1 cellular context compared by ENCODE assay signal in the genomic region with DNA sequence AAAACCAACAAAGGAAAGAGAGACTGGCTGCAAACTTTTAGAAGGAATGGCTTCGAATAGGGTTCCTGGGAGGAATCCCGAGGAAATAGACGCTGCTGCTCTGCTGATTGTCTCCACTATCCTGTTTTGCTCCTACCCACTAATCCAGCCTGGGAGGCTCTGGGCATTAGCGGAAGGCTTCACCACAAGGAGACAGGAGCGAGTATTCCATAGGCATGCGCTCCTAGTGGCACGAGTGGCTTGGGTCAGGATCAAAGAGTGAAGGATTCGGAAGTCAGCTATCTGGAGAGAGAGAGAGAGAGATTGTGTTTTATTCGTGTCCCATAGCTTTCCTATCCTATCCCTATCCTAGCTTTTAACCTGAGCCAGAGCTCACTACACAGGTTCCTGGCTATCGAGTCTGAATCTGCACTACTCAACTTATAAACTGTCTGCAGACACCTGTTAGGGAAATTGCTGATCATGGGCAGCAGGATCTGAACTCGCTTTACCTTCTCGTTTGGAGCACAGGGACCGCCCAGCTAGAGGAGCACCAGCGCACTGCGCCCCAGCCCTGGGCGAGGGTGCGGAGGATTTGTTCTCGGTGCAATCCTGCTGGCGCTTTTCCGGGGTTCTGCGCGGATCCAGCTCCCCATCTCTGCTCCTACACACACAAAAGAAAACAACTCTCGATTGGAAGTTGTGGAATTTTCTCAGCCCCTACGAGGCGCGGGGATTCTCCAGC.
TF ChIP-seq lines count a peak whose summit lies in the region.

No MANE protein-coding gene starts in this region.

TF ChIP-seq in HepG2, 621 proteins besides CTCF, POLR2A, EP300 and RAD21 (continued from another document):
- TF ChIP-seq, protein P1, sequence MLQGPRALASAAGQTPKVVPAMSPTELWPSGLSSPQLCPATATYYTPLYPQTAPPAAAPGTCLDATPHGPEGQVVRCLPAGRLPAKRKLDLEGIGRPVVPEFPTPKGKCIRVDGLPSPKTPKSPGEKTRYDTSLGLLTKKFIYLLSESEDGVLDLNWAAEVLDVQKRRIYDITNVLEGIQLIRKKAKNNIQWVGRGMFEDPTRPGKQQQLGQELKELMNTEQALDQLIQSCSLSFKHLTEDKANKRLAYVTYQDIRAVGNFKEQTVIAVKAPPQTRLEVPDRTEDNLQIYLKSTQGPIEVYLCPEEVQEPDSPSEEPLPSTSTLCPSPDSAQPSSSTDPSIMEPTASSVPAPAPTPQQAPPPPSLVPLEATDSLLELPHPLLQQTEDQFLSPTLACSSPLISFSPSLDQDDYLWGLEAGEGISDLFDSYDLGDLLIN (CRISPR knock-in tag; IDR thresholded peaks at IDR 0.05; ENCODE audit: borderline replicate concordance): no peak
- TF ChIP-seq ZNF264 (CRISPR knock-in tag; IDR thresholded peaks at IDR 0.05) (no peak), ZNF430 (CRISPR knock-in tag; IDR thresholded peaks at IDR 0.05) (no peak), ZFP37 (CRISPR knock-in tag; IDR thresholded peaks at IDR 0.05; ENCODE audit: borderline replicate concordance) (no peak), HNRNPK (IDR thresholded peaks at IDR 0.05; ENCODE audit: low read depth, low read length, poor library complexity, severe bottlenecking) (no peak), HNF4G (IDR thresholded peaks at IDR 0.05; ENCODE audit: borderline replicate concordance, low read depth, low read length) (no peak), HNF4G (CRISPR knock-in tag; IDR thresholded peaks at IDR 0.05; ENCODE audit: borderline replicate concordance, low read depth) (no peak), KAT8 (CRISPR knock-in tag; IDR thresholded peaks at IDR 0.05) (no peak), ZFY (CRISPR knock-in tag; IDR thresholded peaks at IDR 0.05) (no peak), HOXA7 (CRISPR knock-in tag; IDR thresholded peaks at IDR 0.05) (no peak), MED1 (CRISPR knock-in tag; IDR thresholded peaks at IDR 0.05) (no peak), NFKBIZ (CRISPR knock-in tag; IDR thresholded peaks at IDR 0.05) (no peak), SMARCC2 (IDR thresholded peaks at IDR 0.05) (no peak)
- TF ChIP-seq, protein P2, sequence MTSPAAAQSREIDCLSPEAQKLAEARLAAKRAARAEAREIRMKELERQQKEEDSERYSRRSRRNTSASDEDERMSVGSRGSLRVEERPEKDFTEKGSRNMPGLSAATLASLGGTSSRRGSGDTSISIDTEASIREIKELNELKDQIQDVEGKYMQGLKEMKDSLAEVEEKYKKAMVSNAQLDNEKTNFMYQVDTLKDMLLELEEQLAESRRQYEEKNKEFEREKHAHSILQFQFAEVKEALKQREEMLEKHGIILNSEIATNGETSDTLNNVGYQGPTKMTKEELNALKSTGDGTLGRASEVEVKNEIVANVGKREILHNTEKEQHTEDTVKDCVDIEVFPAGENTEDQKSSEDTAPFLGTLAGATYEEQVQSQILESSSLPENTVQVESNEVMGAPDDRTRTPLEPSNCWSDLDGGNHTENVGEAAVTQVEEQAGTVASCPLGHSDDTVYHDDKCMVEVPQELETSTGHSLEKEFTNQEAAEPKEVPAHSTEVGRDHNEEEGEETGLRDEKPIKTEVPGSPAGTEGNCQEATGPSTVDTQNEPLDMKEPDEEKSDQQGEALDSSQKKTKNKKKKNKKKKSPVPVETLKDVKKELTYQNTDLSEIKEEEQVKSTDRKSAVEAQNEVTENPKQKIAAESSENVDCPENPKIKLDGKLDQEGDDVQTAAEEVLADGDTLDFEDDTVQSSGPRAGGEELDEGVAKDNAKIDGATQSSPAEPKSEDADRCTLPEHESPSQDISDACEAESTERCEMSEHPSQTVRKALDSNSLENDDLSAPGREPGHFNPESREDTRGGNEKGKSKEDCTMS (CRISPR knock-in tag; conservative IDR thresholded peaks at IDR 0.05): no peak
- TF ChIP-seq, protein P3, sequence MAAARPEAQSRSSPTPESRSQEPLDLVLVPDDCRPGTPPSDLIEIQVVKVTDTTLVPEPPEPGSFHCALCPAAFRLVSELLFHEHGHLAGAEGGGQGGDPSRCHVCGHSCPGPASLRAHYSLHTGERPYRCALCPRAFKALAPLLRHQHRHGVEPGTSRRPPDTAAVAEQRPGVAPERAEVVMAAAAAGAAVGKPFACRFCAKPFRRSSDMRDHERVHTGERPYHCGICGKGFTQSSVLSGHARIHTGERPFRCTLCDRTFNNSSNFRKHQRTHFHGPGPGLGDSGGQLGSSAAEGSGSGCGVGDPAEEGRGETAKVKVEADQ (CRISPR knock-in tag; IDR thresholded peaks at IDR 0.05; ENCODE audit: borderline replicate concordance): no peak
- TF ChIP-seq, protein P4, sequence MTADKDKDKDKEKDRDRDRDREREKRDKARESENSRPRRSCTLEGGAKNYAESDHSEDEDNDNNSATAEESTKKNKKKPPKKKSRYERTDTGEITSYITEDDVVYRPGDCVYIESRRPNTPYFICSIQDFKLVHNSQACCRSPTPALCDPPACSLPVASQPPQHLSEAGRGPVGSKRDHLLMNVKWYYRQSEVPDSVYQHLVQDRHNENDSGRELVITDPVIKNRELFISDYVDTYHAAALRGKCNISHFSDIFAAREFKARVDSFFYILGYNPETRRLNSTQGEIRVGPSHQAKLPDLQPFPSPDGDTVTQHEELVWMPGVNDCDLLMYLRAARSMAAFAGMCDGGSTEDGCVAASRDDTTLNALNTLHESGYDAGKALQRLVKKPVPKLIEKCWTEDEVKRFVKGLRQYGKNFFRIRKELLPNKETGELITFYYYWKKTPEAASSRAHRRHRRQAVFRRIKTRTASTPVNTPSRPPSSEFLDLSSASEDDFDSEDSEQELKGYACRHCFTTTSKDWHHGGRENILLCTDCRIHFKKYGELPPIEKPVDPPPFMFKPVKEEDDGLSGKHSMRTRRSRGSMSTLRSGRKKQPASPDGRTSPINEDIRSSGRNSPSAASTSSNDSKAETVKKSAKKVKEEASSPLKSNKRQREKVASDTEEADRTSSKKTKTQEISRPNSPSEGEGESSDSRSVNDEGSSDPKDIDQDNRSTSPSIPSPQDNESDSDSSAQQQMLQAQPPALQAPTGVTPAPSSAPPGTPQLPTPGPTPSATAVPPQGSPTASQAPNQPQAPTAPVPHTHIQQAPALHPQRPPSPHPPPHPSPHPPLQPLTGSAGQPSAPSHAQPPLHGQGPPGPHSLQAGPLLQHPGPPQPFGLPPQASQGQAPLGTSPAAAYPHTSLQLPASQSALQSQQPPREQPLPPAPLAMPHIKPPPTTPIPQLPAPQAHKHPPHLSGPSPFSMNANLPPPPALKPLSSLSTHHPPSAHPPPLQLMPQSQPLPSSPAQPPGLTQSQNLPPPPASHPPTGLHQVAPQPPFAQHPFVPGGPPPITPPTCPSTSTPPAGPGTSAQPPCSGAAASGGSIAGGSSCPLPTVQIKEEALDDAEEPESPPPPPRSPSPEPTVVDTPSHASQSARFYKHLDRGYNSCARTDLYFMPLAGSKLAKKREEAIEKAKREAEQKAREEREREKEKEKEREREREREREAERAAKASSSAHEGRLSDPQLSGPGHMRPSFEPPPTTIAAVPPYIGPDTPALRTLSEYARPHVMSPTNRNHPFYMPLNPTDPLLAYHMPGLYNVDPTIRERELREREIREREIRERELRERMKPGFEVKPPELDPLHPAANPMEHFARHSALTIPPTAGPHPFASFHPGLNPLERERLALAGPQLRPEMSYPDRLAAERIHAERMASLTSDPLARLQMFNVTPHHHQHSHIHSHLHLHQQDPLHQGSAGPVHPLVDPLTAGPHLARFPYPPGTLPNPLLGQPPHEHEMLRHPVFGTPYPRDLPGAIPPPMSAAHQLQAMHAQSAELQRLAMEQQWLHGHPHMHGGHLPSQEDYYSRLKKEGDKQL (CRISPR knock-in tag; IDR thresholded peaks at IDR 0.05; ENCODE audit: low read depth): no peak
- TF ChIP-seq, protein P5, sequence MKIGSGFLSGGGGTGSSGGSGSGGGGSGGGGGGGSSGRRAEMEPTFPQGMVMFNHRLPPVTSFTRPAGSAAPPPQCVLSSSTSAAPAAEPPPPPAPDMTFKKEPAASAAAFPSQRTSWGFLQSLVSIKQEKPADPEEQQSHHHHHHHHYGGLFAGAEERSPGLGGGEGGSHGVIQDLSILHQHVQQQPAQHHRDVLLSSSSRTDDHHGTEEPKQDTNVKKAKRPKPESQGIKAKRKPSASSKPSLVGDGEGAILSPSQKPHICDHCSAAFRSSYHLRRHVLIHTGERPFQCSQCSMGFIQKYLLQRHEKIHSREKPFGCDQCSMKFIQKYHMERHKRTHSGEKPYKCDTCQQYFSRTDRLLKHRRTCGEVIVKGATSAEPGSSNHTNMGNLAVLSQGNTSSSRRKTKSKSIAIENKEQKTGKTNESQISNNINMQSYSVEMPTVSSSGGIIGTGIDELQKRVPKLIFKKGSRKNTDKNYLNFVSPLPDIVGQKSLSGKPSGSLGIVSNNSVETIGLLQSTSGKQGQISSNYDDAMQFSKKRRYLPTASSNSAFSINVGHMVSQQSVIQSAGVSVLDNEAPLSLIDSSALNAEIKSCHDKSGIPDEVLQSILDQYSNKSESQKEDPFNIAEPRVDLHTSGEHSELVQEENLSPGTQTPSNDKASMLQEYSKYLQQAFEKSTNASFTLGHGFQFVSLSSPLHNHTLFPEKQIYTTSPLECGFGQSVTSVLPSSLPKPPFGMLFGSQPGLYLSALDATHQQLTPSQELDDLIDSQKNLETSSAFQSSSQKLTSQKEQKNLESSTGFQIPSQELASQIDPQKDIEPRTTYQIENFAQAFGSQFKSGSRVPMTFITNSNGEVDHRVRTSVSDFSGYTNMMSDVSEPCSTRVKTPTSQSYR (CRISPR knock-in tag; IDR thresholded peaks at IDR 0.05; ENCODE audit: borderline replicate concordance): no peak
